ENCODE assay signal across 10 cellular contexts in the genomic region with DNA sequence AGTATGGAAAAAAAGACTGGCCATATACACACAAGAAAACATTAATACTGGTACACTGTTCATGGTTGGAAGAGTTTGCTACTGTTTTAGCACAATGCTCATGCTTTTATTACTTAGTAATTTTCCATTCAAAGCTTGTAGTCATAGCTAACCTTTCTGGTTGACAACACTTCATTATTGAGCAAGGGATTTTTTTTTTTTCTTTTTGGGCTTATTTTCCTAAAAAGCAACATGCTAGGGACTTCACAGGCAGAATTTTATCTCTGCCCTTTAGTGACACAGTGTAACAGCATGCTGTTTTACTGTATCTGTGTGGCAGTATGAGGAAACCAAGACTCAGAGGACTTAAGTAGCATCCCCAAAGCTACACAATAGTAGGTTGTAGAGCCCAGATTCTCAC. TPM values are rescaled to one million over a fixed set of nuclear protein-coding genes. Genes with fewer than 3 reads are reported as not detected.
DNase-seq lines count a peak whose midpoint lies in the region; ATAC-seq lines count a peak whose summit lies in the region.
"Had no signal": no experiment of that assay in that cellular context is flagged by ENCODE, and none has a peak within 500 bp of the region (broad histone marks: within the 10 kb centered on the region; RNA-seq: fewer than 3 reads in every experiment).

No MANE protein-coding gene starts in this region.

- H3K4me1 Mint-ChIP-seq in activated CD4-positive, alpha-beta memory T cell treated with anti-CD3 and anti-CD28 coated beads for 36 hours (ENCODE audit: low read depth) = peaks cover 8% of the 10 kb centered on the region
- H3K4me1 Mint-ChIP-seq in activated CD4-positive, alpha-beta memory T cell treated with anti-CD3 and anti-CD28 coated beads, Interleukin-2, amount 10 ng/mL, durations not matched to agents 7 days and 5 days = peaks cover 14% of the 10 kb centered on the region
- peaks cover 37% of the 10 kb centered on the region for H3K4me1 Mint-ChIP-seq in activated T-helper 1 cell treated with anti-CD3 and anti-CD28 coated beads, Interleukin-12 subunit alpha, Interleukin-12 subunit beta, Interleukin-2, Interleukin-4 antibody, amounts not matched to agents 30 ng/mL and 10 ng/mL and 1 ng/mL, durations not matched to agents 14 hours and 24 hours and 36 hours (ENCODE audit: low read depth)
- H3K4me1 Mint-ChIP-seq in stimulated activated naive CD8-positive, alpha-beta T cell treated with anti-CD3 and anti-CD28 coated beads, Interleukin-15, Interleukin-2, amounts not matched to agents 100 ng/mL and 50 ng/mL, for 24 hours (ENCODE audit: low read depth) = peaks cover 23% of the 10 kb centered on the region

- H3K9me3 Mint-ChIP-seq in activated CD4-positive, alpha-beta memory T cell treated with anti-CD3 and anti-CD28 coated beads for 36 hours = no peaks in the 10 kb centered on the region
- H3K9me3 Mint-ChIP-seq in activated CD4-positive, alpha-beta memory T cell treated with anti-CD3 and anti-CD28 coated beads, Interleukin-2, amount 10 ng/mL, durations not matched to agents 7 days and 5 days = no peaks in the 10 kb centered on the region
- peaks cover 13% of the 10 kb centered on the region for H3K9me3 Mint-ChIP-seq in activated T-helper 1 cell treated with anti-CD3 and anti-CD28 coated beads, Interleukin-12 subunit alpha, Interleukin-12 subunit beta, Interleukin-2, Interleukin-4 antibody, amounts not matched to agents 30 ng/mL and 10 ng/mL and 1 ng/mL, durations not matched to agents 14 hours and 24 hours and 36 hours
- no peaks in the 10 kb centered on the region for H3K9me3 Mint-ChIP-seq in stimulated activated naive CD8-positive, alpha-beta T cell treated with anti-CD3 and anti-CD28 coated beads, Interleukin-15, Interleukin-2, amounts not matched to agents 100 ng/mL and 50 ng/mL, for 24 hours
- H3K9me3 Mint-ChIP-seq: activated CD4-positive, alpha-beta T cell treated with anti-CD3 and anti-CD28 coated beads, Interleukin-2, amount 10 ng/mL, durations not matched to agents 7 days and 5 days had no signal

- DNase-seq in activated CD4-positive, alpha-beta memory T cell treated with anti-CD3 and anti-CD28 coated beads for 36 hours = no peak
- DNase-seq in activated CD4-positive, alpha-beta memory T cell treated with anti-CD3 and anti-CD28 coated beads, Interleukin-2, amount 10 ng/mL, durations not matched to agents 7 days and 5 days = no peak
- DNase-seq in activated T-helper 1 cell treated with anti-CD3 and anti-CD28 coated beads, Interleukin-12 subunit alpha, Interleukin-12 subunit beta, Interleukin-2, Interleukin-4 antibody, amounts not matched to agents 30 ng/mL and 10 ng/mL and 1 ng/mL, durations not matched to agents 14 hours and 24 hours and 36 hours (ENCODE audit: low spot score) = no peak
- DNase-seq in D341Med (ENCODE audit: low spot score) (no peak), SKM-1 (lab: John Stamatoyannopoulos, UW; ENCODE audit: unreplicated experiment) (no peak), SHP77 treated with DMSO at 0.1 percent for 48 hours (lab: John Stamatoyannopoulos, UW) (no peak)
- DNase-seq: activated CD4-positive, alpha-beta T cell treated with anti-CD3 and anti-CD28 coated beads, Interleukin-2, amount 10 ng/mL, durations not matched to agents 7 days and 5 days; KG1 had no signal

- peak overlapping the region; percentile 30 for H3K27ac Mint-ChIP-seq in activated CD4-positive, alpha-beta memory T cell treated with anti-CD3 and anti-CD28 coated beads for 36 hours
- no peak overlapping the region for H3K27ac Mint-ChIP-seq in activated CD4-positive, alpha-beta memory T cell treated with anti-CD3 and anti-CD28 coated beads, Interleukin-2, amount 10 ng/mL, durations not matched to agents 7 days and 5 days
- H3K27ac Mint-ChIP-seq in activated T-helper 1 cell treated with anti-CD3 and anti-CD28 coated beads, Interleukin-12 subunit alpha, Interleukin-12 subunit beta, Interleukin-2, Interleukin-4 antibody, amounts not matched to agents 30 ng/mL and 10 ng/mL and 1 ng/mL, durations not matched to agents 14 hours and 24 hours and 36 hours = peak overlapping the region; percentile 94
- H3K27ac Mint-ChIP-seq in stimulated activated naive CD8-positive, alpha-beta T cell treated with anti-CD3 and anti-CD28 coated beads, Interleukin-15, Interleukin-2, amounts not matched to agents 100 ng/mL and 50 ng/mL, for 24 hours = peak overlapping the region; percentile 92
- H3K27ac Mint-ChIP-seq: activated CD4-positive, alpha-beta T cell treated with anti-CD3 and anti-CD28 coated beads, Interleukin-2, amount 10 ng/mL, durations not matched to agents 7 days and 5 days had no signal

- CTCF ChIA-PET in activated CD4-positive, alpha-beta memory T cell treated with anti-CD3 and anti-CD28 coated beads for 36 hours (lab: Charles Lee) = interaction anchor here (1.0 kb wide), 1 partner anchor 12 kb away, joined by 3 read pairs; no protein-coding TSS in a partner anchor
- CTCF ChIA-PET in activated CD4-positive, alpha-beta memory T cell treated with anti-CD3 and anti-CD28 coated beads, Interleukin-2, amount 10 ng/mL, durations not matched to agents 7 days and 5 days (lab: Charles Lee) = no interaction called here

- no peaks in the 10 kb centered on the region for H3K27me3 Mint-ChIP-seq in activated CD4-positive, alpha-beta memory T cell treated with anti-CD3 and anti-CD28 coated beads for 36 hours
- H3K27me3 Mint-ChIP-seq in activated CD4-positive, alpha-beta memory T cell treated with anti-CD3 and anti-CD28 coated beads, Interleukin-2, amount 10 ng/mL, durations not matched to agents 7 days and 5 days = no peaks in the 10 kb centered on the region
- peaks cover 2% of the 10 kb centered on the region for H3K27me3 Mint-ChIP-seq in activated T-helper 1 cell treated with anti-CD3 and anti-CD28 coated beads, Interleukin-12 subunit alpha, Interleukin-12 subunit beta, Interleukin-2, Interleukin-4 antibody, amounts not matched to agents 30 ng/mL and 10 ng/mL and 1 ng/mL, durations not matched to agents 14 hours and 24 hours and 36 hours (ENCODE audit: insufficient read depth)
- H3K27me3 Mint-ChIP-seq in stimulated activated naive CD8-positive, alpha-beta T cell treated with anti-CD3 and anti-CD28 coated beads, Interleukin-15, Interleukin-2, amounts not matched to agents 100 ng/mL and 50 ng/mL, for 24 hours = no peaks in the 10 kb centered on the region
- H3K27me3 Mint-ChIP-seq: activated CD4-positive, alpha-beta T cell treated with anti-CD3 and anti-CD28 coated beads, Interleukin-2, amount 10 ng/mL, durations not matched to agents 7 days and 5 days had no signal

- no peak overlapping the region for H3K4me3 Mint-ChIP-seq in activated CD4-positive, alpha-beta memory T cell treated with anti-CD3 and anti-CD28 coated beads for 36 hours
- no peak overlapping the region for H3K4me3 Mint-ChIP-seq in activated CD4-positive, alpha-beta memory T cell treated with anti-CD3 and anti-CD28 coated beads, Interleukin-2, amount 10 ng/mL, durations not matched to agents 7 days and 5 days
- no peak overlapping the region for H3K4me3 Mint-ChIP-seq in activated T-helper 1 cell treated with anti-CD3 and anti-CD28 coated beads, Interleukin-12 subunit alpha, Interleukin-12 subunit beta, Interleukin-2, Interleukin-4 antibody, amounts not matched to agents 30 ng/mL and 10 ng/mL and 1 ng/mL, durations not matched to agents 14 hours and 24 hours and 36 hours
- H3K4me3 Mint-ChIP-seq in stimulated activated naive CD8-positive, alpha-beta T cell treated with anti-CD3 and anti-CD28 coated beads, Interleukin-15, Interleukin-2, amounts not matched to agents 100 ng/mL and 50 ng/mL, for 24 hours = no peak overlapping the region
- H3K4me3 Mint-ChIP-seq: activated CD4-positive, alpha-beta T cell treated with anti-CD3 and anti-CD28 coated beads, Interleukin-2, amount 10 ng/mL, durations not matched to agents 7 days and 5 days had no signal

- intact Hi-C loops in activated CD4-positive, alpha-beta memory T cell treated with anti-CD3 and anti-CD28 coated beads for 36 hours (cut with micrococcal nuclease) = loop anchor here (1.0 to 2.0 kb wide), 2 partner anchors 22 to 77 kb away; no protein-coding TSS in a partner anchor
- intact Hi-C loops in activated T-helper 1 cell treated with anti-CD3 and anti-CD28 coated beads, Interleukin-12 subunit alpha, Interleukin-12 subunit beta, Interleukin-2, Interleukin-4 antibody, amounts not matched to agents 30 ng/mL and 10 ng/mL and 1 ng/mL, durations not matched to agents 14 hours and 24 hours and 36 hours (cut with micrococcal nuclease) = loop anchor here (1.0 to 2.0 kb wide), 4 partner anchors 22 to 122 kb away; a partner anchor contains a TSS

- POLR2A ChIA-PET in activated CD4-positive, alpha-beta memory T cell treated with anti-CD3 and anti-CD28 coated beads for 36 hours (lab: Charles Lee) = no interaction called here
- POLR2A ChIA-PET in activated CD4-positive, alpha-beta memory T cell treated with anti-CD3 and anti-CD28 coated beads, Interleukin-2, amount 10 ng/mL, durations not matched to agents 7 days and 5 days (lab: Charles Lee) = no interaction called here

- H3K36me3 Mint-ChIP-seq in activated CD4-positive, alpha-beta memory T cell treated with anti-CD3 and anti-CD28 coated beads for 36 hours = no peaks in the 10 kb centered on the region
- H3K36me3 Mint-ChIP-seq in activated CD4-positive, alpha-beta memory T cell treated with anti-CD3 and anti-CD28 coated beads, Interleukin-2, amount 10 ng/mL, durations not matched to agents 7 days and 5 days (ENCODE audit: low read depth) = peaks cover 2% of the 10 kb centered on the region
- peaks cover 9% of the 10 kb centered on the region for H3K36me3 Mint-ChIP-seq in activated T-helper 1 cell treated with anti-CD3 and anti-CD28 coated beads, Interleukin-12 subunit alpha, Interleukin-12 subunit beta, Interleukin-2, Interleukin-4 antibody, amounts not matched to agents 30 ng/mL and 10 ng/mL and 1 ng/mL, durations not matched to agents 14 hours and 24 hours and 36 hours (ENCODE audit: low read depth)
- no peaks in the 10 kb centered on the region for H3K36me3 Mint-ChIP-seq in stimulated activated naive CD8-positive, alpha-beta T cell treated with anti-CD3 and anti-CD28 coated beads, Interleukin-15, Interleukin-2, amounts not matched to agents 100 ng/mL and 50 ng/mL, for 24 hours (ENCODE audit: low read depth)

- peak; percentile 68 for ATAC-seq in HG02642 (IDR thresholded peaks at IDR 0.05; ENCODE audit: poor library complexity, unreplicated experiment)

RNA-seq across cellular contexts. Expression of a gene that starts 58.5 kb away (rescaled TPM):
- 10 to 100 TPM; 10.2 TPM for total RNA-seq in activated CD4-positive, alpha-beta memory T cell treated with anti-CD3 and anti-CD28 coated beads for 36 hours
- total RNA-seq in activated CD4-positive, alpha-beta memory T cell treated with anti-CD3 and anti-CD28 coated beads, Interleukin-2, amount 10 ng/mL, durations not matched to agents 7 days and 5 days = 1 to 10 TPM; 7.0 to 7.7 TPM
- total RNA-seq in activated T-helper 1 cell treated with anti-CD3 and anti-CD28 coated beads, Interleukin-12 subunit alpha, Interleukin-12 subunit beta, Interleukin-2, Interleukin-4 antibody, amounts not matched to agents 30 ng/mL and 10 ng/mL and 1 ng/mL, durations not matched to agents 14 hours and 24 hours and 36 hours = 7.1 and 8.2 TPM in 2 replicates
